In the genomic region with DNA sequence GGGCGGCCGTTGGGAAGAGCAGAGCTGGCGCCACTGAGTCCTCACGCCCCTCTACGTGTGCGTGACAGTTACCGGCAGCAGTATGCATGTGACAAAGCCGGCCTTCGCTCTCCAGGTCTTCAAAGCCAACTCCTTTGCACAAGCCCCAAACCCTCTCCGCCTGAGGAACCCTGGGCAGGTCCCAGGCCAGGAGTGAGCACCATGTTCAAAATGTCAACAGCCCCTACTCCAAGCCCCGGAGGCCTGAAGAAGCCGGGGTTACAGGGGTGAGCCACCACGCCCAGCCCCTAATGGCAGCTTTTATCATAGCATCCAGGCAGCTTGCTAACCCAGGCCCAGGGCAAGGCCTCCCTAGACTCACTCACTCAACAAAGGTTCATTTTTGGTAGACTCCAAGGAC, we compare ENCODE assay signal across 2 cellular contexts.
TF ChIP-seq lines count a peak whose summit lies in the region.

No MANE protein-coding gene starts in this region.

TF ChIP-seq in HCT116, 20 proteins besides CTCF, POLR2A, EP300 and RAD21:
- no peak for TF ChIP-seq CBX3 (IDR thresholded peaks at IDR 0.05; ENCODE audit: low read depth)
- TF ChIP-seq EZH2 (IDR thresholded peaks at IDR 0.05), result no peak
- no peak for TF ChIP-seq REST (IDR thresholded peaks at IDR 0.05; ENCODE audit: low read depth)
- TF ChIP-seq ZFX (IDR thresholded peaks at IDR 0.05), result no peak
- TF ChIP-seq JUND (IDR thresholded peaks at IDR 0.05), result no peak
- no peak for TF ChIP-seq POLR2AphosphoS5 (IDR thresholded peaks at IDR 0.05; ENCODE audit: low read depth, low read length)
- TF ChIP-seq EZH2phosphoT487 (IDR thresholded peaks at IDR 0.05; ENCODE audit: borderline replicate concordance), result no peak
- TF ChIP-seq EGR1 (IDR thresholded peaks at IDR 0.05; ENCODE audit: low read depth), result no peak
- TF ChIP-seq, protein P1, sequence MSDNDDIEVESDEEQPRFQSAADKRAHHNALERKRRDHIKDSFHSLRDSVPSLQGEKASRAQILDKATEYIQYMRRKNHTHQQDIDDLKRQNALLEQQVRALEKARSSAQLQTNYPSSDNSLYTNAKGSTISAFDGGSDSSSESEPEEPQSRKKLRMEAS (IDR thresholded peaks at IDR 0.05), result no peak
- no peak for TF ChIP-seq TCF7L2 (IDR thresholded peaks at IDR 0.05; ENCODE audit: borderline replicate concordance, extremely low read depth, insufficient read depth, insufficient read length)
- TF ChIP-seq ZNF274 (IDR thresholded peaks at IDR 0.05; ENCODE audit: low read depth, low read length), result no peak
- no peak for TF ChIP-seq SIN3A (IDR thresholded peaks at IDR 0.05; ENCODE audit: low read depth)
- TF ChIP-seq FOSL1 (IDR thresholded peaks at IDR 0.05; ENCODE audit: low read depth), result no peak
- TF ChIP-seq ELF1 (IDR thresholded peaks at IDR 0.05; ENCODE audit: borderline replicate concordance, low read depth), result no peak
- TF ChIP-seq, protein P2, sequence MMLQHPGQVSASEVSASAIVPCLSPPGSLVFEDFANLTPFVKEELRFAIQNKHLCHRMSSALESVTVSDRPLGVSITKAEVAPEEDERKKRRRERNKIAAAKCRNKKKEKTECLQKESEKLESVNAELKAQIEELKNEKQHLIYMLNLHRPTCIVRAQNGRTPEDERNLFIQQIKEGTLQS (IDR thresholded peaks at IDR 0.05), result no peak
- TF ChIP-seq SRF (IDR thresholded peaks at IDR 0.05; ENCODE audit: low read depth), result no peak
- no peak for TF ChIP-seq SP1 (IDR thresholded peaks at IDR 0.05; ENCODE audit: low read depth)
- no peak for TF ChIP-seq YY1 (IDR thresholded peaks at IDR 0.05; ENCODE audit: extremely low read depth, insufficient replicate concordance, low read depth, low read length)

TF ChIP-seq in H1, 55 proteins besides CTCF, POLR2A, EP300 and RAD21:
- no peak for TF ChIP-seq CTBP2 (IDR thresholded peaks at IDR 0.05; ENCODE audit: borderline replicate concordance, insufficient read depth, insufficient read length, low read length)
- TF ChIP-seq POU5F1 (IDR thresholded peaks at IDR 0.05; ENCODE audit: low read depth, low read length), result no peak
- no peak for TF ChIP-seq TCF12 (IDR thresholded peaks at IDR 0.05; ENCODE audit: low read depth, low read length)
- TF ChIP-seq TAF1 (IDR thresholded peaks at IDR 0.05; ENCODE audit: low read depth, low read length), result no peak
- no peak for TF ChIP-seq EGR1 (IDR thresholded peaks at IDR 0.05; ENCODE audit: borderline replicate concordance, low read depth, low read length)
- TF ChIP-seq RXRA (IDR thresholded peaks at IDR 0.05; ENCODE audit: insufficient read depth, low read depth, low read length), result no peak
- TF ChIP-seq SP1 (IDR thresholded peaks at IDR 0.05; ENCODE audit: low read depth, low read length), result no peak
